Comparison of ENCODE assay signal across 24 cellular contexts in the genomic region with DNA sequence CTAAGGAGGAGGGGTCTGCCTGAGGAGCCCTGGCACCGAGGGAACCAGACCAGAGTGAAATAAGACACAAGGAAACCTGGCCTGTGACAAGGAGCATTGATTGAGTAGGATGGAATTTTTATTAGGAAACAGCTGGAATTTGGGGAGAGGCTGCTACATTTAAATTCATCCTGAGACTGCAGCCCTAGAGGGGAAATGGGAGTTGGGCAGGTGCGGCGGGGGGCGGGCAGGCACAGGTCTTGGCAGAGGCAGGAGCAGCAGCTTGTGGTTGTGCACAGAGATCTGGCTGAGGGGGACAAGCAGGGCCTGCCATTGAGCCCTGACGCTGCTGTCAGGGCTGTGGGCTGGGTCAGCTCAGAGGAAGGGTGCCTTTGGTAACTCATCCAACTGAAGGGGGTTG.
A peak's percentile ranks its signal among the peaks of the same experiment; 100 is the strongest.
DNase-seq lines count a peak whose midpoint lies in the region; ATAC-seq and TF ChIP-seq lines count a peak whose summit lies in the region.
"Had no signal": no experiment of that assay in that cellular context is flagged by ENCODE, and none has a peak within 500 bp of the region (broad histone marks: within the 10 kb centered on the region; RNA-seq: fewer than 3 reads in every experiment).

No MANE protein-coding gene starts in this region.

- intact Hi-C loops in heart right ventricle (cut with DNase I) (loop anchor here in 6 of 10 donors (2.0 to 5.0 kb wide), 6 partner anchors 41 to 104 kb away; a partner anchor contains a TSS), left ventricle myocardium superior (cut with micrococcal nuclease) (no loop called here)

- peak in 3 of 8 donors; percentile 15 to 29 (median 25) for ATAC-seq in heart right ventricle
- ATAC-seq in left ventricle myocardium superior, result no peak
- ATAC-seq in upper lobe of left lung (ENCODE audit: low FRiP score in 2 of 2), result no peak
- no peak for ATAC-seq in GM21528 (IDR thresholded peaks at IDR 0.05; ENCODE audit: low FRiP score, unreplicated experiment)
- ATAC-seq: A549; activated T-helper 17 cell treated with anti-CD3 and anti-CD28 coated beads, Interleukin-2, amount 50 U/mL, for 72 hours; left colon; stimulated activated naive CD8-positive, alpha-beta T cell treated with anti-CD3 and anti-CD28 coated beads, Interleukin-15, amount 100 ng/mL, for 72 hours had no signal

- H3K4me3 ChIP-seq in heart right ventricle, result no peak overlapping the region
- H3K4me3 ChIP-seq in neural cell (ENCODE audit: low read length), result no peak overlapping the region
- no peak overlapping the region for H3K4me3 ChIP-seq in upper lobe of left lung
- H3K4me3 ChIP-seq: A549, colonic mucosa had no signal

- TF ChIP-seq EP300 in neural cell (conservative IDR thresholded peaks at IDR 0.05; ENCODE audit: poor library complexity, severe bottlenecking) (no peak), upper lobe of left lung (IDR thresholded peaks at IDR 0.05) (no peak)

- H3K27me3 ChIP-seq in heart right ventricle (peaks cover 0 to 62% (median 24%) of the 10 kb centered on the region in 7 donors), neural cell (ENCODE audit: insufficient read depth, low read depth, low read length) (no peaks in the 10 kb centered on the region), upper lobe of left lung (no peaks in the 10 kb centered on the region)
- H3K27me3 ChIP-seq: BE2C, colonic mucosa had no signal

- H3K9ac ChIP-seq in neural cell (ENCODE audit: low read length), result peak overlapping the region; percentile 35
- H3K9ac ChIP-seq: SK-N-SH had no signal

- no peaks in the 10 kb centered on the region for H3K79me2 ChIP-seq in neural cell (replicated peaks; ENCODE audit: insufficient read depth, low read length)

- DNase-seq in heart right ventricle (no peak), left ventricle myocardium superior (no peak), dermis blood vessel endothelial cell (peak; percentile 38), upper lobe of left lung (peak in 1 of 2 donors; percentile 69), SIG-M5 (lab: John Stamatoyannopoulos, UW) (no peak)
- DNase-seq in NK-92 treated with Interleukin-12 subunit alpha and Interleukin-12 subunit beta, amount 100 ng/mL, for 24 hours (lab: John Stamatoyannopoulos, UW), result no peak
- DNase-seq: activated CD8-positive, alpha-beta memory T cell treated with anti-CD3 and anti-CD28 coated beads, Interleukin-2, amount 50 U/mL, for 4 hours; activated naive CD8-positive, alpha-beta T cell treated with anti-CD3 and anti-CD28 coated beads for 36 hours; BE2C; colonic mucosa; endodermal cell; left colon; NCI-H1105; NCI-H2081 treated with DMSO at 0.1 percent for 48 hours; NCI-H510A; SK-N-SH; stimulated activated CD4-positive, alpha-beta T cell treated with anti-CD3 and anti-CD28 coated beads, Interleukin-12 subunit alpha, Interleukin-12 subunit beta, amount 100 ng/mL, for 4 hours; stimulated activated CD4-positive, alpha-beta T cell treated with anti-CD3 and anti-CD28 coated beads, Interleukin-4, amount 100 ng/mL, for 4 hours; stimulated activated naive CD8-positive, alpha-beta T cell treated with anti-CD3 and anti-CD28 coated beads, Interleukin-15, amount 100 ng/mL, for 72 hours had no signal

- H3K4me1 ChIP-seq in heart right ventricle (peaks cover 16 to 72% (median 48%) of the 10 kb centered on the region in 9 donors), upper lobe of left lung (peaks cover 22 to 31% (median 27%) of the 10 kb centered on the region in 4 donors)
- H3K4me1 ChIP-seq: A549, colonic mucosa had no signal

- TF ChIP-seq RAD21 in neural cell (conservative IDR thresholded peaks at IDR 0.05), result no peak

- no peaks in the 10 kb centered on the region for H3K36me3 ChIP-seq in heart right ventricle
- H3K36me3 ChIP-seq in neural cell (ENCODE audit: insufficient read depth, low read length), result no peaks in the 10 kb centered on the region
- no peaks in the 10 kb centered on the region for H3K36me3 ChIP-seq in upper lobe of left lung
- H3K36me3 ChIP-seq: BE2C, colonic mucosa had no signal

- 33 to 44% methylated on average over 5 of the region's 5 CpGs for WGBS in heart right ventricle, 2 donors
- 59 to 78% methylated on average over 4 to 5 of the region's 5 CpGs for WGBS in upper lobe of left lung, 2 donors

- TF ChIP-seq CTCF in heart right ventricle (IDR thresholded peaks at IDR 0.05), result no peak
- no peak for TF ChIP-seq CTCF in neural cell (IDR thresholded peaks at IDR 0.05; ENCODE audit: poor library complexity, severe bottlenecking)
- TF ChIP-seq CTCF in upper lobe of left lung (IDR thresholded peaks at IDR 0.05), result no peak

- TF ChIP-seq POLR2A in upper lobe of left lung (IDR thresholded peaks at IDR 0.05), result no peak

- H3K9me3 ChIP-seq in heart right ventricle (no peaks in the 10 kb centered on the region), neural cell (ENCODE audit: low read length) (no peaks in the 10 kb centered on the region), upper lobe of left lung (no peaks in the 10 kb centered on the region)
- H3K9me3 ChIP-seq: A549, BE2C, colonic mucosa, SK-N-SH had no signal

- no peaks in the 10 kb centered on the region for H3K9me2 ChIP-seq in neural cell (ENCODE audit: insufficient read depth, low read length)
- H3K9me2 ChIP-seq: SK-N-SH had no signal

- H3K4me2 ChIP-seq in neural cell (ENCODE audit: low read length), result no peak overlapping the region
- H3K4me2 ChIP-seq: A549, SK-N-SH had no signal

- no peaks in the 10 kb centered on the region for H4K20me1 ChIP-seq in neural cell (ENCODE audit: insufficient read depth)

- H3K27ac ChIP-seq in heart right ventricle, result peak overlapping the region; percentile 59 to 93 (median 81)
- H3K27ac ChIP-seq in neural cell (ENCODE audit: low read length), result no peak overlapping the region
- H3K27ac ChIP-seq in upper lobe of left lung, result peak overlapping the region; percentile 73 to 85 (median 77)
- H3K27ac ChIP-seq: A549, colonic mucosa, HL-60 had no signal

- H3F3A ChIP-seq in neural cell (ENCODE audit: insufficient read depth, low read length, poor library complexity, severe bottlenecking), result peaks cover 13% of the 10 kb centered on the region

- H2AFZ ChIP-seq in neural cell (ENCODE audit: low read depth, low read length), result no peak overlapping the region

TF ChIP-seq in neural cell, 6 proteins besides CTCF, POLR2A, EP300 and RAD21:
- TF ChIP-seq EZH2 (IDR thresholded peaks at IDR 0.05; ENCODE audit: borderline replicate concordance, insufficient read depth, low read length, poor library complexity, severe bottlenecking), result no peak
- no peak for TF ChIP-seq SMC3 (conservative IDR thresholded peaks at IDR 0.05; ENCODE audit: poor library complexity)
- TF ChIP-seq MXI1 (conservative IDR thresholded peaks at IDR 0.05; ENCODE audit: poor library complexity, severe bottlenecking), result no peak
- TF ChIP-seq POLR2AphosphoS5 (IDR thresholded peaks at IDR 0.05), result no peak
- no peak for TF ChIP-seq TAF1 (IDR thresholded peaks at IDR 0.05; ENCODE audit: low read depth)
- TF ChIP-seq, protein P1, sequence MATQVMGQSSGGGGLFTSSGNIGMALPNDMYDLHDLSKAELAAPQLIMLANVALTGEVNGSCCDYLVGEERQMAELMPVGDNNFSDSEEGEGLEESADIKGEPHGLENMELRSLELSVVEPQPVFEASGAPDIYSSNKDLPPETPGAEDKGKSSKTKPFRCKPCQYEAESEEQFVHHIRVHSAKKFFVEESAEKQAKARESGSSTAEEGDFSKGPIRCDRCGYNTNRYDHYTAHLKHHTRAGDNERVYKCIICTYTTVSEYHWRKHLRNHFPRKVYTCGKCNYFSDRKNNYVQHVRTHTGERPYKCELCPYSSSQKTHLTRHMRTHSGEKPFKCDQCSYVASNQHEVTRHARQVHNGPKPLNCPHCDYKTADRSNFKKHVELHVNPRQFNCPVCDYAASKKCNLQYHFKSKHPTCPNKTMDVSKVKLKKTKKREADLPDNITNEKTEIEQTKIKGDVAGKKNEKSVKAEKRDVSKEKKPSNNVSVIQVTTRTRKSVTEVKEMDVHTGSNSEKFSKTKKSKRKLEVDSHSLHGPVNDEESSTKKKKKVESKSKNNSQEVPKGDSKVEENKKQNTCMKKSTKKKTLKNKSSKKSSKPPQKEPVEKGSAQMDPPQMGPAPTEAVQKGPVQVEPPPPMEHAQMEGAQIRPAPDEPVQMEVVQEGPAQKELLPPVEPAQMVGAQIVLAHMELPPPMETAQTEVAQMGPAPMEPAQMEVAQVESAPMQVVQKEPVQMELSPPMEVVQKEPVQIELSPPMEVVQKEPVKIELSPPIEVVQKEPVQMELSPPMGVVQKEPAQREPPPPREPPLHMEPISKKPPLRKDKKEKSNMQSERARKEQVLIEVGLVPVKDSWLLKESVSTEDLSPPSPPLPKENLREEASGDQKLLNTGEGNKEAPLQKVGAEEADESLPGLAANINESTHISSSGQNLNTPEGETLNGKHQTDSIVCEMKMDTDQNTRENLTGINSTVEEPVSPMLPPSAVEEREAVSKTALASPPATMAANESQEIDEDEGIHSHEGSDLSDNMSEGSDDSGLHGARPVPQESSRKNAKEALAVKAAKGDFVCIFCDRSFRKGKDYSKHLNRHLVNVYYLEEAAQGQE (IDR thresholded peaks at IDR 0.05; ENCODE audit: borderline replicate concordance), result no peak
